In the genomic region with DNA sequence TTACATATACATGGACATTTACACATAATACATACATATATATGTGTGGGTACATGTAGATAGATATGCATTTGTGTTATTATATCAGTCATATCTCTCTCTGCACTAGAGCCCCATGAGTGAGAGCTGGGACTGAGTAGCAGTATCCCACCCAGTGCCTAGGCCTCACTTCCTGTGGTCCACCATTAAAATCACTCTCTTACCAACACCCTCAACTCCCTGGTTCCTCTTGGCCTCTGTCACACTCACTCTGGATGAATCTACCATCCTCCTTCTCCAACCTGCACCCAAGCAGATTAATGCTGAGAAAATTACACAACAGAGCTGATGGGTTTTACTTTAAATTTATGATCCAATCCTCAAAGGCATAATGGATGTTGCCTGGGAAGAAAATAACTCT, we compare ENCODE assay signal across 8 cellular contexts.
"Had no signal": no experiment of that assay in that cellular context is flagged by ENCODE, and none has a peak within 500 bp of the region (broad histone marks: within the 10 kb centered on the region; RNA-seq: fewer than 3 reads in every experiment).

No MANE protein-coding gene starts in this region.

- H3K4me3 Mint-ChIP-seq: GM23338, HFFc6 had no signal

- H3K9ac ChIP-seq: KMS-11 had no signal

- H3K27ac ChIP-seq: KMS-11 had no signal

- H3K4me2 ChIP-seq: GM23338, KMS-11 had no signal

- H2AFZ ChIP-seq: GM23338 had no signal

- DNase-seq: H7, HFFc6, IMR-90, KBM-7 had no signal

- H3K27ac Mint-ChIP-seq: GM23338, HFFc6 had no signal

- ATAC-seq: GM23338, HCT116 had no signal

- H3K36me3 ChIP-seq: HAP-1 had no signal

- H3K9me3 Mint-ChIP-seq: GM23338, HFFc6 had no signal

- H3K4me3 ChIP-seq: GM23338, HAP-1 had no signal

- H3K9me3 ChIP-seq: HAP-1 had no signal
